ENCODE assay signal across 23 cellular contexts in the genomic region with DNA sequence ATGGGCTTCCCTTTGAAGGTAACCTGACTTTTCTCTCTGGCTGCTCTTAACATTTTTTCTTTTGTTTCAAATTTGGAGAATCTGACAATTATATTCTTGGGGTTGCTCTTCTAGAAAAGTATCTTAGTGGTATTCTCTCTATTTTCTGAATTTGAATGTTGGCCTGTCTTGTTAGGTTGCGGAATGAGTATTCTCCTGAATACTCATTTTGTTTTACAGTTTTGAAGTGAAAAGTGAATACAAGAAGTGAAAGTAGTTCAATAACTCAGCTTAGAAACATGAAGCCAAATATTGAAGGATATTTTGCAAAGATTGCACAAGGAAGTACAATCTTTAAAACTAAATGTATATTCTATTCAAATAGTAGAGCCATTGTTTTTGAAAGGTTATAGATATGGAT.
DNase-seq lines count a peak whose midpoint lies in the region; ATAC-seq lines count a peak whose summit lies in the region.
"Had no signal": no experiment of that assay in that cellular context is flagged by ENCODE, and none has a peak within 500 bp of the region (broad histone marks: within the 10 kb centered on the region; RNA-seq: fewer than 3 reads in every experiment).

No MANE protein-coding gene starts in this region.

- peak; percentile 77 for ATAC-seq in GM18511 (IDR thresholded peaks at IDR 0.05; ENCODE audit: unreplicated experiment)
- peak; percentile 95 for ATAC-seq in GM19395 (IDR thresholded peaks at IDR 0.05; ENCODE audit: unreplicated experiment)
- peak; percentile 84 for ATAC-seq in HG02759 (IDR thresholded peaks at IDR 0.05; ENCODE audit: unreplicated experiment)
- peak; percentile 97 for ATAC-seq in HG03469 (IDR thresholded peaks at IDR 0.05; ENCODE audit: unreplicated experiment)
- no peak for ATAC-seq in HG03196 (IDR thresholded peaks at IDR 0.05; ENCODE audit: unreplicated experiment)
- ATAC-seq: activated CD4-positive, alpha-beta T cell treated with anti-CD3 and anti-CD28 coated beads for 36 hours; activated T-cell treated with anti-CD3 and anti-CD28 coated beads, Interleukin-2, amount 50 U/mL, for 4 hours; heart left ventricle; SK-N-SH treated with all-trans-retinoic acid at 6 μM for 48 hours; stimulated activated naive CD8-positive, alpha-beta T cell treated with anti-CD3 and anti-CD28 coated beads, Interleukin-15, Interleukin-2, amounts not matched to agents 100 U/mL and 50 U/mL, for 24 hours had no signal

- DNase-seq in nucleus accumbens (lab: John Stamatoyannopoulos, UW) (no peak), cardiac septum (ENCODE audit: low spot score) (no peak), superior temporal gyrus (ENCODE audit: extremely low spot score) (no peak)
- DNase-seq: activated CD4-positive, alpha-beta T cell treated with anti-CD3 and anti-CD28 coated beads for 36 hours; activated naive CD4-positive, alpha-beta T cell treated with Interleukin-2 at 50 U/mL for 16 hours; activated T-cell treated with anti-CD3 and anti-CD28 coated beads, Interleukin-2, amount 50 U/mL, for 4 hours; Caco-2; DMS79 treated with DMSO at 0.1 percent for 48 hours; effector CD8-positive, alpha-beta T cell; heart left ventricle; Kasumi-1; NCI-H2171 treated with DMSO at 0.1 percent for 48 hours; NCI-H526; posterior cingulate gyrus; sigmoid colon; stimulated activated naive CD8-positive, alpha-beta T cell treated with anti-CD3 and anti-CD28 coated beads, Interleukin-15, Interleukin-2, amounts not matched to agents 100 U/mL and 50 U/mL, for 24 hours; T-helper 2 cell had no signal

- intact Hi-C loops in cardiac septum (cut with DNase I): no loop called here
